ENCODE assay signal across 7 cellular contexts in the genomic region with DNA sequence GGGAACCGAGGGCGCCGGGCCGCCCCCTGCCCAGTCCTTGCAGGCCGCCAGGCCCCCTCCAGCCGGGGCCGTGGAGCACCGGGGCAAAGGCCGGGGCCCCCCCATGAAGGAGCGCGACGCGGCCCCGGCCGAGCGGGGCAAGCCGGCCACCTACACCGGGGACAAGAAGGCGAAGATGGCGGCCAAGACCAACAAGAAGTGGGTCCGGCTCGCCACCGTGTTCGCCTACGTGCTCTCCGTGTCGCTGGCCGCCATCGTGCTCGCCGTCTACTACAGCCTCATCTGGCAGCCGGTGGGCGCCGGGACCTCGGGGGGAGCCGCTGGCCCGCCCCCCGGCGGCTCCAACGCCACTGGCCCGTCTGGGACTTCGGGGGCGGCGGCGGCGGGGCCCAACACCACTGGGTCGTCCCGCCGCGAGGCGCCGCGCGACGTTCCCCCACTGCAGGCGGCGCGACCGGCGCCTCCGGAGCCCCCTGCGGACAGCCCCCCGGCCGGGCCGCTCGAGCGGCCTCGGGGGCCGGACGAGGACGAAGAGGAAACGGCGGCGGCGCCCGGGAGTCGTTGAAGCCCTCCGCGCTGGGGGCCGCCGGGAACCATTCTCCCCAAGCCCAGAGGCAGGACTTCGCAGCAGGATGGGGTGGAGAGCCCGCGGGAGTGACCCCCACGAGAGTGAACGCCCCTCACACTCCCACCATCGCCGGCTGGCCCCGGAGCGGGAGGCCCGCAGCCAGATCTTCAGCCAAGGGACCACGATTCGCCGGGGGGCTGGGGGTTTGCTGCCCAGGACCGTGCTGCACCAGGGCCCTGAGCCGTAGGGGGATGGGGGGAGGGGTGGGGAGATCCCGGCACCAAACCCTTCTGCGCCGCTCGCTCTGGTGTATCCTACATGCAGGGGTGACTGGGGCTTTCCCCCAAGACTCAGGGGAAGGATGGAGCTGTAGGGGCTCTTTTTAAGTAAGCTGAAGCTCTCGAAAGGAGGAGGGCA. TPM values are rescaled to one million over a fixed set of nuclear protein-coding genes. Genes with fewer than 3 reads are reported as not detected.
DNase-seq lines count a peak whose midpoint lies in the region; ATAC-seq, FAIRE-seq and TF ChIP-seq lines count a peak whose summit lies in the region.
"Had no signal": no experiment of that assay in that cellular context is flagged by ENCODE, and none has a peak within 500 bp of the region (broad histone marks: within the 10 kb centered on the region; RNA-seq: fewer than 3 reads in every experiment).

No MANE protein-coding gene starts in this region.

- H3K9me3 Mint-ChIP-seq in stimulated activated naive CD8-positive, alpha-beta T cell treated with anti-CD3 and anti-CD28 coated beads, Interleukin-15, Interleukin-2, amounts not matched to agents 100 ng/mL and 50 ng/mL, for 24 hours: no peaks in the 10 kb centered on the region

- H4K20me1 ChIP-seq in PC-3 (ENCODE audit: low read length): peaks cover 12% of the 10 kb centered on the region; the same call in 1 of the 2 replicates

- DNase-seq in NCI-H146 (lab: John Stamatoyannopoulos, UW) (peak; percentile 20), NCI-H146 treated with DMSO at 0.1 percent for 48 hours (lab: John Stamatoyannopoulos, UW; ENCODE audit: unreplicated experiment) (no peak), PC-3 (no peak), fibroblast of villous mesenchyme (ENCODE audit: low read depth) (peak; percentile 38), HTR-8/SVneo (ENCODE audit: insufficient read length, low spot score) (no peak)

- peaks cover 26% of the 10 kb centered on the region for H3K4me1 Mint-ChIP-seq in stimulated activated naive CD8-positive, alpha-beta T cell treated with anti-CD3 and anti-CD28 coated beads, Interleukin-15, Interleukin-2, amounts not matched to agents 100 ng/mL and 50 ng/mL, for 24 hours (ENCODE audit: low read depth)

- FAIRE-seq in HTR-8/SVneo (lab: Jason Lieb, UNC): no peak
- FAIRE-seq: islet of Langerhans had no signal

- peak overlapping the region; percentile 84 for H3K4me3 ChIP-seq in PC-3 (ENCODE audit: low read length)
- H3K4me3 ChIP-seq in fibroblast of villous mesenchyme (ENCODE audit: low read depth, low read length): peak overlapping the region; percentile 75

- CTCF ChIA-PET in PC-3 (lab: Charles Lee): interaction anchor here (0.6 to 1.1 kb wide), 3 partner anchors 13 to 45 kb away, joined by 3 to 4 read pairs (median 3); no protein-coding TSS in a partner anchor

- no peaks in the 10 kb centered on the region for H3K27me3 Mint-ChIP-seq in stimulated activated naive CD8-positive, alpha-beta T cell treated with anti-CD3 and anti-CD28 coated beads, Interleukin-15, Interleukin-2, amounts not matched to agents 100 ng/mL and 50 ng/mL, for 24 hours

- H3K9me2 ChIP-seq in PC-3 (replicated peaks; ENCODE audit: low read length): no peaks in the 10 kb centered on the region

- intact Hi-C loops in PC-3 (cut with micrococcal nuclease): no loop called here

- peaks cover 14% of the 10 kb centered on the region for H3K4me1 ChIP-seq in PC-3 (ENCODE audit: insufficient read depth, low read length)

- peak overlapping the region; percentile 77 for H3K4me3 Mint-ChIP-seq in stimulated activated naive CD8-positive, alpha-beta T cell treated with anti-CD3 and anti-CD28 coated beads, Interleukin-15, Interleukin-2, amounts not matched to agents 100 ng/mL and 50 ng/mL, for 24 hours

- no TSS peak for BruUV-seq in PC-3 (replicated peaks; lab: Mats Ljungman, UMichigan)

- no peak for TF ChIP-seq CTCF in PC-3 (conservative IDR thresholded peaks at IDR 0.05; ENCODE audit: low read depth, low read length)
- no peak for TF ChIP-seq CTCF in fibroblast of villous mesenchyme (IDR thresholded peaks at IDR 0.05; ENCODE audit: insufficient read depth, low read depth, low read length)

- H3K27me3 ChIP-seq in PC-3 (ENCODE audit: low read length): no peaks in the 10 kb centered on the region

- H2AFZ ChIP-seq in PC-3 (ENCODE audit: low read length): no peak overlapping the region

- peaks cover under 1% of the 10 kb centered on the region for H3F3A ChIP-seq in PC-3 (ENCODE audit: low read length, unreplicated experiment)

- peaks cover 13% of the 10 kb centered on the region for H3K36me3 Mint-ChIP-seq in stimulated activated naive CD8-positive, alpha-beta T cell treated with anti-CD3 and anti-CD28 coated beads, Interleukin-15, Interleukin-2, amounts not matched to agents 100 ng/mL and 50 ng/mL, for 24 hours (ENCODE audit: low read depth)

- POLR2A ChIA-PET in PC-3 (lab: Charles Lee; ENCODE audit: unreplicated experiment): interaction anchor here (0.9 kb wide), 1 partner anchor 14 kb away, joined by 3 read pairs; no protein-coding TSS in a partner anchor

- H3K9ac ChIP-seq in PC-3 (ENCODE audit: low read length): peak overlapping the region; percentile 67

- H3K27ac ChIP-seq in PC-3 (ENCODE audit: low read length): no peak overlapping the region

- H3K27ac Mint-ChIP-seq in stimulated activated naive CD8-positive, alpha-beta T cell treated with anti-CD3 and anti-CD28 coated beads, Interleukin-15, Interleukin-2, amounts not matched to agents 100 ng/mL and 50 ng/mL, for 24 hours: no peak overlapping the region

- H3K4me2 ChIP-seq in PC-3 (ENCODE audit: low read length): peak overlapping the region; percentile 81

- no peaks in the 10 kb centered on the region for H3K9me3 ChIP-seq in PC-3 (ENCODE audit: low read length)

- peaks cover 23% of the 10 kb centered on the region for H3K79me2 ChIP-seq in PC-3 (ENCODE audit: low read length)

- ATAC-seq in PC-3: peak; percentile 3

- H3K36me3 ChIP-seq in PC-3 (ENCODE audit: low read depth, low read length): no peaks in the 10 kb centered on the region

RNA-seq across cellular contexts. Expression of gene INAFM2, which starts 0.8 kb away (rescaled TPM):
- total RNA-seq in PC-3 (2014; rRNA removed) (22.1 and 32.1 TPM in 2 replicates), fibroblast of villous mesenchyme (11.9 and 16.8 TPM in 2 replicates)

RNA-seq across cellular contexts. Expression of gene CCDC9B, which starts 16.5 kb away (rescaled TPM):
- total RNA-seq in PC-3 (2014; rRNA removed) (56.1 and 101 TPM in 2 replicates), fibroblast of villous mesenchyme (35.4 and 40.3 TPM in 2 replicates)

RNA-seq across cellular contexts. Expression of gene PLCB2, which starts 16.5 kb away (rescaled TPM):
- total RNA-seq in PC-3 (2014; rRNA removed) (1.3 and 3.2 TPM in 2 replicates), fibroblast of villous mesenchyme (0.43 and 0.64 TPM in 2 replicates)

RNA-seq across cellular contexts. Expression of gene PHGR1, which starts 26.6 kb away (rescaled TPM):
- total RNA-seq in PC-3 (2014; rRNA removed) (not detected in 2 replicates), fibroblast of villous mesenchyme (not detected in 2 replicates)

RNA-seq across cellular contexts. Expression of gene DISP2, which starts 33.8 kb away (rescaled TPM):
- total RNA-seq in PC-3 (2014; rRNA removed) (0.87 and 2.7 TPM in 2 replicates), fibroblast of villous mesenchyme (under 0.01 TPM in 2 replicates)

Comparison
In these comparisons a context has a peak if more than half of its experiments do, and no peak if none do; other contexts are left out.
1. DNase-seq: peak in NCI-H146 (single experiment) and fibroblast of villous mesenchyme (single experiment); none in NCI-H146 treated with DMSO at 0.1 percent for 48 hours (single experiment), PC-3 (single experiment) and HTR-8/SVneo (single experiment).